ENCODE assay signal across 35 cellular contexts in genomic region chr10:44353721-44354120, GRCh38. TPM values are rescaled to one million over a fixed set of nuclear protein-coding genes. Genes with fewer than 3 reads are reported as not detected.
"Had no signal": no experiment of that assay in that cellular context is flagged by ENCODE, and none has a peak within 500 bp of the region (broad histone marks: within the 10 kb centered on the region; RNA-seq: fewer than 3 reads in every experiment).

No MANE protein-coding gene starts in this region.

- H3K27me3 Mint-ChIP-seq: activated B cell treated with CpG ODN at 0.5 μM for 24 hours had no signal

- H3K9me3 Mint-ChIP-seq: activated B cell treated with CpG ODN at 0.5 μM for 24 hours; activated CD4-positive, alpha-beta memory T cell treated with anti-CD3 and anti-CD28 coated beads for 36 hours; activated naive CD4-positive, alpha-beta T cell treated with anti-CD3 and anti-CD28 coated beads, Interleukin-2, amount 50 U/mL, for 72 hours had no signal

- H3K36me3 Mint-ChIP-seq: activated CD4-positive, alpha-beta memory T cell treated with anti-CD3 and anti-CD28 coated beads for 36 hours; activated naive CD4-positive, alpha-beta T cell treated with anti-CD3 and anti-CD28 coated beads, Interleukin-2, amount 50 U/mL, for 72 hours; brain had no signal

- H3K4me1 ChIP-seq: adrenal gland had no signal

- H3K4me1 Mint-ChIP-seq: activated B cell treated with CpG ODN at 0.5 μM for 24 hours had no signal

- H3K27ac Mint-ChIP-seq: activated B cell treated with CpG ODN at 0.5 μM for 24 hours; activated CD4-positive, alpha-beta memory T cell treated with anti-CD3 and anti-CD28 coated beads for 36 hours; activated naive CD4-positive, alpha-beta T cell treated with anti-CD3 and anti-CD28 coated beads, Interleukin-2, amount 50 U/mL, for 72 hours; brain had no signal

- H3K4me3 ChIP-seq: adrenal gland, MG63, PC-9 had no signal

- H3K27me3 ChIP-seq: adrenal gland, MG63 had no signal

- ATAC-seq: activated naive CD4-positive, alpha-beta T cell treated with anti-CD3 and anti-CD28 coated beads, Interleukin-2, amount 50 U/mL, for 72 hours; Right ventricle myocardium inferior had no signal

- H3K4me2 ChIP-seq: PC-9 had no signal

- H3K9me3 ChIP-seq: adrenal gland, MG63 had no signal

- H3K36me3 ChIP-seq: adrenal gland, MG63 had no signal

- H3K27ac ChIP-seq: adrenal gland, PC-9, RWPE1, VCaP had no signal

- H3K4me3 Mint-ChIP-seq: activated B cell treated with CpG ODN at 0.5 μM for 24 hours; activated CD4-positive, alpha-beta memory T cell treated with anti-CD3 and anti-CD28 coated beads for 36 hours; brain had no signal

- DNase-seq: activated B cell treated with CpG ODN at 0.5 μM for 24 hours; activated CD4-positive, alpha-beta memory T cell treated with anti-CD3 and anti-CD28 coated beads for 36 hours; activated CD4-positive, alpha-beta T cell treated with anti-CD3 and anti-CD28 coated beads for 4 hours; activated CD4-positive, alpha-beta T cell treated with anti-CD3 and anti-CD28 coated beads, Interleukin-2, amount 50 U/mL, for 1 hour; activated CD4-positive, CD25-positive, alpha-beta regulatory T cell treated with anti-CD3 and anti-CD28 coated beads, Interleukin-2, amount 50 U/mL, for 72 hours; activated CD8-positive, alpha-beta memory T cell treated with anti-CD3 and anti-CD28 coated beads, Interleukin-2, amount 50 U/mL, for 4 hours; activated gamma-delta T cell; activated naive CD4-positive, alpha-beta T cell treated with Interleukin-2 at 50 U/mL for 16 hours; activated T-cell treated with anti-CD3 and anti-CD28 coated beads for 4 hours; activated T-cell treated with anti-CD3 and anti-CD28 coated beads, Interleukin-2, amount 50 U/mL, for 48 hours; adrenal gland; central memory CD4-positive, alpha-beta T cell; Kasumi-1; KG1; MG63; NCI-H1048; NCI-H1105 treated with DMSO at 0.1 percent for 48 hours; NCI-H1436; NCI-H1694; NCI-H1930; NCI-H2081 treated with DMSO at 0.1 percent for 48 hours; NCI-H226; NCI-H446 treated with DMSO at 0.1 percent for 48 hours; NCI-H524 treated with DMSO at 0.1 percent for 48 hours; PC-9; SW 1271; T-helper 1 cell; T-helper 2 cell; T-helper 9 cell had no signal

- H2AFZ ChIP-seq: PC-9 had no signal

RNA-seq across cellular contexts. Expression of gene CXCL12, which starts 31.2 kb away (rescaled TPM):
- total RNA-seq: activated B cell treated with CpG ODN at 0.5 μM for 24 hours; activated CD4-positive, alpha-beta memory T cell treated with anti-CD3 and anti-CD28 coated beads for 36 hours; OCI-LY7; PC-9 had no signal
